1 cellular context compared by ENCODE assay signal in the genomic region with DNA sequence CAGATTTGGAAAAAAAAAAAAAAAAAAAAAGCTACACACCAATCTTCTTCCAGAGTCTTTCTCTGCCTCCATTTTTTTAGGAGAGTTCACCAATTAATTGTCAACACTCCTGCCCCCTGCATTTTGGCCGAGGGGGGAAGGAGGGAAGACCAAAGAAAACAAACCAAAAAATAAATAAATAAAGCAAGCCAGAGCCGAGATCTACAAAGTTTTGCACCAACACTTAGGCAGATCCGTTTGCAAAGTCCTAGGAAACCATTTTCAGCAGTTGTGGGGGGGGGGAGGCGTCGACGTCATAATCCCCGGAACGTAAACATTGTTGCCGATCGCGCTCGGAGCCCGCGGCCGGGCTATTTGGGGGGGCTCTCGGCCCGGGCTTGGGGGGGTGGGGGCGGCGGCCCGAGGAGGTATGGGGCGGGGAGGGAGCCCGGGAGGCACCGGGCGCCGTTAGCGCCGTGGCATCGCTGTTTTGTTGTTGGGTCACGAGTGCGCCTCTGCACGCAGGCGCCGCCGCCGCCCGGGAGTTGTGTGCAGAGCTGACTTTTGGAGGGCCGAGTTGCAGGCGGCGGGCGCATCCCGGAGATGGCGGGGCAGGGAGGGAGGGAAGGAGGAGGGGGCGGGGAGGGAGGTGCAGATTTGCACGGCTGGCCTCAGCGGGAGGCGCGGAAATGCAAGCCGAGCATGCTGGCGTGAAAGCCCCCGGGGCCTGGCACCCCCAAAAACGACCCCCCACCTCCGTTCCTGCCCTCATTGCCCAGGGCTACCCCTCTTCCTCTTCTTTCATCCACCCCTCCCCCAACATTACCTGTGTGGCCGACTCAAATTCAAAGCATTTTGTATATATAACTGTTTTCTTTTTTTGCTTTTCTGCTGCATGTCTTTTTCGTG.
TF ChIP-seq lines count a peak whose summit lies in the region.

No MANE protein-coding gene starts in this region.

TF ChIP-seq in HEK293, 187 proteins besides CTCF, POLR2A, EP300 and RAD21 (continued from another document):
- TF ChIP-seq, protein P1, sequence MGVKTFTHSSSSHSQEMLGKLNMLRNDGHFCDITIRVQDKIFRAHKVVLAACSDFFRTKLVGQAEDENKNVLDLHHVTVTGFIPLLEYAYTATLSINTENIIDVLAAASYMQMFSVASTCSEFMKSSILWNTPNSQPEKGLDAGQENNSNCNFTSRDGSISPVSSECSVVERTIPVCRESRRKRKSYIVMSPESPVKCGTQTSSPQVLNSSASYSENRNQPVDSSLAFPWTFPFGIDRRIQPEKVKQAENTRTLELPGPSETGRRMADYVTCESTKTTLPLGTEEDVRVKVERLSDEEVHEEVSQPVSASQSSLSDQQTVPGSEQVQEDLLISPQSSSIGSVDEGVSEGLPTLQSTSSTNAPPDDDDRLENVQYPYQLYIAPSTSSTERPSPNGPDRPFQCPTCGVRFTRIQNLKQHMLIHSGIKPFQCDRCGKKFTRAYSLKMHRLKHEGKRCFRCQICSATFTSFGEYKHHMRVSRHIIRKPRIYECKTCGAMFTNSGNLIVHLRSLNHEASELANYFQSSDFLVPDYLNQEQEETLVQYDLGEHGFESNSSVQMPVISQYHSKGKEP (tag by site-specific recombination; IDR thresholded peaks at IDR 0.05), result peak; percentile 92
- TF ChIP-seq, protein P2, sequence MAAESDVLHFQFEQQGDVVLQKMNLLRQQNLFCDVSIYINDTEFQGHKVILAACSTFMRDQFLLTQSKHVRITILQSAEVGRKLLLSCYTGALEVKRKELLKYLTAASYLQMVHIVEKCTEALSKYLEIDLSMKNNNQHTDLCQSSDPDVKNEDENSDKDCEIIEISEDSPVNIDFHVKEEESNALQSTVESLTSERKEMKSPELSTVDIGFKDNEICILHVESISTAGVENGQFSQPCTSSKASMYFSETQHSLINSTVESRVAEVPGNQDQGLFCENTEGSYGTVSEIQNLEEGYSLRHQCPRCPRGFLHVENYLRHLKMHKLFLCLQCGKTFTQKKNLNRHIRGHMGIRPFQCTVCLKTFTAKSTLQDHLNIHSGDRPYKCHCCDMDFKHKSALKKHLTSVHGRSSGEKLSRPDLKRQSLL (tag by site-specific recombination; IDR thresholded peaks at IDR 0.05), result no peak
- TF ChIP-seq GLIS1 (tag by site-specific recombination; IDR thresholded peaks at IDR 0.05) (peak; percentile 78), SALL2 (tag by site-specific recombination; IDR thresholded peaks at IDR 0.05; ENCODE audit: borderline replicate concordance) (no peak), ZNF629 (tag by site-specific recombination; IDR thresholded peaks at IDR 0.05) (peak; percentile 93), HOXC10 (CRISPR knock-in tag; IDR thresholded peaks at IDR 0.05) (no peak), ZNF830 (tag by site-specific recombination; IDR thresholded peaks at IDR 0.05; ENCODE audit: low read depth) (no peak), OVOL3 (tag by site-specific recombination; IDR thresholded peaks at IDR 0.05) (no peak), FEZF1 (tag by site-specific recombination; IDR thresholded peaks at IDR 0.05) (no peak), ZNF530 (tag by site-specific recombination; IDR thresholded peaks at IDR 0.05; ENCODE audit: low read depth) (no peak), ZBTB48 (tag by site-specific recombination; IDR thresholded peaks at IDR 0.05) (no peak), ZNF561 (tag by site-specific recombination; IDR thresholded peaks at IDR 0.05; ENCODE audit: borderline replicate concordance) (no peak), ZNF707 (tag by site-specific recombination; IDR thresholded peaks at IDR 0.05) (no peak), ZNF248 (tag by site-specific recombination; IDR thresholded peaks at IDR 0.05) (no peak), ZBTB17 (tag by site-specific recombination; IDR thresholded peaks at IDR 0.05) (no peak), ZNF768 (tag by site-specific recombination; IDR thresholded peaks at IDR 0.05) (no peak), ZNF658 (tag by site-specific recombination; IDR thresholded peaks at IDR 0.05) (no peak), ZNF664 (tag by site-specific recombination; IDR thresholded peaks at IDR 0.05) (no peak)
- TF ChIP-seq, protein P3, sequence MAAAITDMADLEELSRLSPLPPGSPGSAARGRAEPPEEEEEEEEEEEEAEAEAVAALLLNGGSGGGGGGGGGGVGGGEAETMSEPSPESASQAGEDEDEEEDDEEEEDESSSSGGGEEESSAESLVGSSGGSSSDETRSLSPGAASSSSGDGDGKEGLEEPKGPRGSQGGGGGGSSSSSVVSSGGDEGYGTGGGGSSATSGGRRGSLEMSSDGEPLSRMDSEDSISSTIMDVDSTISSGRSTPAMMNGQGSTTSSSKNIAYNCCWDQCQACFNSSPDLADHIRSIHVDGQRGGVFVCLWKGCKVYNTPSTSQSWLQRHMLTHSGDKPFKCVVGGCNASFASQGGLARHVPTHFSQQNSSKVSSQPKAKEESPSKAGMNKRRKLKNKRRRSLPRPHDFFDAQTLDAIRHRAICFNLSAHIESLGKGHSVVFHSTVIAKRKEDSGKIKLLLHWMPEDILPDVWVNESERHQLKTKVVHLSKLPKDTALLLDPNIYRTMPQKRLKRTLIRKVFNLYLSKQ (tag by site-specific recombination; IDR thresholded peaks at IDR 0.05; ENCODE audit: borderline replicate concordance), result no peak
- TF ChIP-seq, protein P4, sequence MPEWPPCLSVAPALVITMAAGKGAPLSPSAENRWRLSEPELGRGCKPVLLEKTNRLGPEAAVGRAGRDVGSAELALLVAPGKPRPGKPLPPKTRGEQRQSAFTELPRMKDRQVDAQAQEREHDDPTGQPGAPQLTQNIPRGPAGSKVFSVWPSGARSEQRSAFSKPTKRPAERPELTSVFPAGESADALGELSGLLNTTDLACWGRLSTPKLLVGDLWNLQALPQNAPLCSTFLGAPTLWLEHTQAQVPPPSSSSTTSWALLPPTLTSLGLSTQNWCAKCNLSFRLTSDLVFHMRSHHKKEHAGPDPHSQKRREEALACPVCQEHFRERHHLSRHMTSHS (tag by site-specific recombination; IDR thresholded peaks at IDR 0.05), result no peak
- TF ChIP-seq, protein P5, sequence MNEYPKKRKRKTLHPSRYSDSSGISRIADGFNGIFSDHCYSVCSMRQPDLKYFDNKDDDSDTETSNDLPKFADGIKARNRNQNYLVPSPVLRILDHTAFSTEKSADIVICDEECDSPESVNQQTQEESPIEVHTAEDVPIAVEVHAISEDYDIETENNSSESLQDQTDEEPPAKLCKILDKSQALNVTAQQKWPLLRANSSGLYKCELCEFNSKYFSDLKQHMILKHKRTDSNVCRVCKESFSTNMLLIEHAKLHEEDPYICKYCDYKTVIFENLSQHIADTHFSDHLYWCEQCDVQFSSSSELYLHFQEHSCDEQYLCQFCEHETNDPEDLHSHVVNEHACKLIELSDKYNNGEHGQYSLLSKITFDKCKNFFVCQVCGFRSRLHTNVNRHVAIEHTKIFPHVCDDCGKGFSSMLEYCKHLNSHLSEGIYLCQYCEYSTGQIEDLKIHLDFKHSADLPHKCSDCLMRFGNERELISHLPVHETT (tag by site-specific recombination; IDR thresholded peaks at IDR 0.05), result no peak
- TF ChIP-seq, protein P6, sequence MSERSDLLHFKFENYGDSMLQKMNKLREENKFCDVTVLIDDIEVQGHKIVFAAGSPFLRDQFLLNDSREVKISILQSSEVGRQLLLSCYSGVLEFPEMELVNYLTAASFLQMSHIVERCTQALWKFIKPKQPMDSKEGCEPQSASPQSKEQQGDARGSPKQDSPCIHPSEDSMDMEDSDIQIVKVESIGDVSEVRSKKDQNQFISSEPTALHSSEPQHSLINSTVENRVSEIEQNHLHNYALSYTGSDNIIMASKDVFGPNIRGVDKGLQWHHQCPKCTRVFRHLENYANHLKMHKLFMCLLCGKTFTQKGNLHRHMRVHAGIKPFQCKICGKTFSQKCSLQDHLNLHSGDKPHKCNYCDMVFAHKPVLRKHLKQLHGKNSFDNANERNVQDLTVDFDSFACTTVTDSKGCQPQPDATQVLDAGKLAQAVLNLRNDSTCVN (tag by site-specific recombination; optimal IDR thresholded peaks at IDR 0.05), result peak; percentile 37
- TF ChIP-seq, protein P7, sequence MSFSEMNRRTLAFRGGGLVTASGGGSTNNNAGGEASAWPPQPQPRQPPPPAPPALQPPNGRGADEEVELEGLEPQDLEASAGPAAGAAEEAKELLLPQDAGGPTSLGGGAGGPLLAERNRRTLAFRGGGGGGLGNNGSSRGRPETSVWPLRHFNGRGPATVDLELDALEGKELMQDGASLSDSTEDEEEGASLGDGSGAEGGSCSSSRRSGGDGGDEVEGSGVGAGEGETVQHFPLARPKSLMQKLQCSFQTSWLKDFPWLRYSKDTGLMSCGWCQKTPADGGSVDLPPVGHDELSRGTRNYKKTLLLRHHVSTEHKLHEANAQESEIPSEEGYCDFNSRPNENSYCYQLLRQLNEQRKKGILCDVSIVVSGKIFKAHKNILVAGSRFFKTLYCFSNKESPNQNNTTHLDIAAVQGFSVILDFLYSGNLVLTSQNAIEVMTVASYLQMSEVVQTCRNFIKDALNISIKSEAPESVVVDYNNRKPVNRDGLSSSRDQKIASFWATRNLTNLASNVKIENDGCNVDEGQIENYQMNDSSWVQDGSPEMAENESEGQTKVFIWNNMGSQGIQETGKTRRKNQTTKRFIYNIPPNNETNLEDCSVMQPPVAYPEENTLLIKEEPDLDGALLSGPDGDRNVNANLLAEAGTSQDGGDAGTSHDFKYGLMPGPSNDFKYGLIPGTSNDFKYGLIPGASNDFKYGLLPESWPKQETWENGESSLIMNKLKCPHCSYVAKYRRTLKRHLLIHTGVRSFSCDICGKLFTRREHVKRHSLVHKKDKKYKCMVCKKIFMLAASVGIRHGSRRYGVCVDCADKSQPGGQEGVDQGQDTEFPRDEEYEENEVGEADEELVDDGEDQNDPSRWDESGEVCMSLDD (tag by site-specific recombination; IDR thresholded peaks at IDR 0.05), result peak; percentile 95
